Comparison of ENCODE assay signal across 25 cellular contexts in genomic region chr2:67686254-67686653, GRCh38.
"Had no signal": no experiment of that assay in that cellular context is flagged by ENCODE, and none has a peak within 500 bp of the region (broad histone marks: within the 10 kb centered on the region; RNA-seq: fewer than 3 reads in every experiment).

No MANE protein-coding gene starts in this region.

- H2AFZ ChIP-seq: hepatocyte had no signal

- DNase-seq: cortex of kidney; dermis blood vessel endothelial cell; dorsolateral prefrontal cortex; effector CD4-positive, alpha-beta T cell; effector CD8-positive, alpha-beta T cell; effector memory CD4-positive, alpha-beta T cell; effector memory CD8-positive, alpha-beta T cell; endodermal cell; erythroblast; esophagus squamous epithelium; foreskin fibroblast; foreskin keratinocyte; foreskin melanocyte; gastrocnemius medialis; glutamatergic neuron; head of caudate nucleus; heart left ventricle; heart right ventricle; hippocampal formation had no signal

- H3K4me1 ChIP-seq: esophagus muscularis mucosa, esophagus squamous epithelium, foreskin keratinocyte, gastrocnemius medialis, gastroesophageal sphincter, heart left ventricle, heart right ventricle had no signal

- H3K9me3 ChIP-seq: esophagus muscularis mucosa, esophagus squamous epithelium, gastrocnemius medialis, gastroesophageal sphincter, heart left ventricle, heart right ventricle had no signal

- H3K27ac ChIP-seq: coronary artery, dorsolateral prefrontal cortex, epithelial cell of prostate, esophagus muscularis mucosa, esophagus squamous epithelium, foreskin keratinocyte, gastrocnemius medialis, gastroesophageal sphincter, heart left ventricle, heart right ventricle, hepatocyte had no signal

- H3K79me2 ChIP-seq: hepatocyte had no signal

- H3K4me3 ChIP-seq: coronary artery, dorsolateral prefrontal cortex, esophagus muscularis mucosa, esophagus squamous epithelium, gastrocnemius medialis, gastroesophageal sphincter, heart left ventricle, heart right ventricle, hepatocyte had no signal

- H3K27me3 ChIP-seq: esophagus muscularis mucosa, gastrocnemius medialis, gastroesophageal sphincter, heart left ventricle, hepatocyte had no signal

- H3K4me2 ChIP-seq: hepatocyte had no signal

- H3K36me3 ChIP-seq: esophagus muscularis mucosa, esophagus squamous epithelium, gastrocnemius medialis, gastroesophageal sphincter, heart left ventricle, heart right ventricle had no signal

- ATAC-seq: effector memory CD8-positive, alpha-beta T cell; esophagus mucosa; foreskin keratinocyte; gastrocnemius medialis; gastroesophageal sphincter; heart left ventricle; heart right ventricle had no signal
